1 cellular context compared by ENCODE assay signal in the genomic region with DNA sequence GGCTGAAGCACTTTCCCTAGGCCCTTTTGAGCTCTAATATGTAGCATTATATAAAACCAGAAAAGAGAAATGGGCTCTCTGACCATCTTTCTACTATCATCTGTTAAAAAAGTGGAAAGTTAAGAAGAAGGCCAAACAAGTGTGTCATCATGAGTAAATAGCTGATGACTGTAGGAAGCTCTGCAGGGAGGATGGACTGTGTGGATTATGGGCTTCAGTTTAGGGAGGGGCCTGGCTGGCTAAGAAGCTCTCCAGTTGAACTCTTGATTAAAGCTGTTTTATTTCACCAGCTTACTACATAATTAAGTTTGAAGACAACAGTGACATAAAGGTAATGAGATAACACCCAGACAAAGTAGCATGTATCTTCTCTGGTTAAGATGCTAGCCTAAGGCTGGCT.
TF ChIP-seq lines count a peak whose summit lies in the region.

No MANE protein-coding gene starts in this region.

TF ChIP-seq in SK-N-SH, 30 proteins besides CTCF, POLR2A, EP300 and RAD21 (continued from another document):
- TF ChIP-seq, protein P1, sequence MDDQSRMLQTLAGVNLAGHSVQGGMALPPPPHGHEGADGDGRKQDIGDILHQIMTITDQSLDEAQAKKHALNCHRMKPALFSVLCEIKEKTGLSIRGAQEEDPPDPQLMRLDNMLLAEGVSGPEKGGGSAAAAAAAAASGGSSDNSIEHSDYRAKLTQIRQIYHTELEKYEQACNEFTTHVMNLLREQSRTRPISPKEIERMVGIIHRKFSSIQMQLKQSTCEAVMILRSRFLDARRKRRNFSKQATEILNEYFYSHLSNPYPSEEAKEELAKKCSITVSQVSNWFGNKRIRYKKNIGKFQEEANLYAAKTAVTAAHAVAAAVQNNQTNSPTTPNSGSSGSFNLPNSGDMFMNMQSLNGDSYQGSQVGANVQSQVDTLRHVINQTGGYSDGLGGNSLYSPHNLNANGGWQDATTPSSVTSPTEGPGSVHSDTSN (IDR thresholded peaks at IDR 0.05) = peak; percentile 32
- TF ChIP-seq GATA2 (CRISPR knock-in tag; IDR thresholded peaks at IDR 0.05) (0 out of 2 replicates have a peak, but pooled peaks have one; percentile 28), FOSL2 (IDR thresholded peaks at IDR 0.05; ENCODE audit: borderline replicate concordance, low read depth) (peak; percentile 65; the same call in 1 of the 2 replicates), GABPA (IDR thresholded peaks at IDR 0.05; ENCODE audit: low read depth) (no peak), TCF12 (IDR thresholded peaks at IDR 0.05) (peak; percentile 73), CHD2 (IDR thresholded peaks at IDR 0.05; ENCODE audit: low read length, partially characterized antibody) (no peak), FOXJ3 (CRISPR knock-in tag; IDR thresholded peaks at IDR 0.05) (no peak), JUND (IDR thresholded peaks at IDR 0.05) (peak; percentile 48), RCOR1 (IDR thresholded peaks at IDR 0.05; ENCODE audit: low read length) (peak; percentile 43; the same call in 1 of the 2 replicates), NRF1 (IDR thresholded peaks at IDR 0.05; ENCODE audit: low read depth, low read length) (no peak)
- TF ChIP-seq, protein P2, sequence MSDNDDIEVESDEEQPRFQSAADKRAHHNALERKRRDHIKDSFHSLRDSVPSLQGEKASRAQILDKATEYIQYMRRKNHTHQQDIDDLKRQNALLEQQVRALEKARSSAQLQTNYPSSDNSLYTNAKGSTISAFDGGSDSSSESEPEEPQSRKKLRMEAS (IDR thresholded peaks at IDR 0.05; ENCODE audit: low read depth) = 0 out of 2 replicates have a peak, but pooled peaks have one; percentile 21
- TF ChIP-seq, protein P3, sequence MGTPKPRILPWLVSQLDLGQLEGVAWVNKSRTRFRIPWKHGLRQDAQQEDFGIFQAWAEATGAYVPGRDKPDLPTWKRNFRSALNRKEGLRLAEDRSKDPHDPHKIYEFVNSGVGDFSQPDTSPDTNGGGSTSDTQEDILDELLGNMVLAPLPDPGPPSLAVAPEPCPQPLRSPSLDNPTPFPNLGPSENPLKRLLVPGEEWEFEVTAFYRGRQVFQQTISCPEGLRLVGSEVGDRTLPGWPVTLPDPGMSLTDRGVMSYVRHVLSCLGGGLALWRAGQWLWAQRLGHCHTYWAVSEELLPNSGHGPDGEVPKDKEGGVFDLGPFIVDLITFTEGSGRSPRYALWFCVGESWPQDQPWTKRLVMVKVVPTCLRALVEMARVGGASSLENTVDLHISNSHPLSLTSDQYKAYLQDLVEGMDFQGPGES (IDR thresholded peaks at IDR 0.05; ENCODE audit: low read depth, low read length) = no peak
- TF ChIP-seq, protein P4, sequence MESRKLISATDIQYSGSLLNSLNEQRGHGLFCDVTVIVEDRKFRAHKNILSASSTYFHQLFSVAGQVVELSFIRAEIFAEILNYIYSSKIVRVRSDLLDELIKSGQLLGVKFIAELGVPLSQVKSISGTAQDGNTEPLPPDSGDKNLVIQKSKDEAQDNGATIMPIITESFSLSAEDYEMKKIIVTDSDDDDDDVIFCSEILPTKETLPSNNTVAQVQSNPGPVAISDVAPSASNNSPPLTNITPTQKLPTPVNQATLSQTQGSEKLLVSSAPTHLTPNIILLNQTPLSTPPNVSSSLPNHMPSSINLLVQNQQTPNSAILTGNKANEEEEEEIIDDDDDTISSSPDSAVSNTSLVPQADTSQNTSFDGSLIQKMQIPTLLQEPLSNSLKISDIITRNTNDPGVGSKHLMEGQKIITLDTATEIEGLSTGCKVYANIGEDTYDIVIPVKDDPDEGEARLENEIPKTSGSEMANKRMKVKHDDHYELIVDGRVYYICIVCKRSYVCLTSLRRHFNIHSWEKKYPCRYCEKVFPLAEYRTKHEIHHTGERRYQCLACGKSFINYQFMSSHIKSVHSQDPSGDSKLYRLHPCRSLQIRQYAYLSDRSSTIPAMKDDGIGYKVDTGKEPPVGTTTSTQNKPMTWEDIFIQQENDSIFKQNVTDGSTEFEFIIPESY (IDR thresholded peaks at IDR 0.05; ENCODE audit: borderline replicate concordance, low read depth) = no peak
- TF ChIP-seq, protein P5, sequence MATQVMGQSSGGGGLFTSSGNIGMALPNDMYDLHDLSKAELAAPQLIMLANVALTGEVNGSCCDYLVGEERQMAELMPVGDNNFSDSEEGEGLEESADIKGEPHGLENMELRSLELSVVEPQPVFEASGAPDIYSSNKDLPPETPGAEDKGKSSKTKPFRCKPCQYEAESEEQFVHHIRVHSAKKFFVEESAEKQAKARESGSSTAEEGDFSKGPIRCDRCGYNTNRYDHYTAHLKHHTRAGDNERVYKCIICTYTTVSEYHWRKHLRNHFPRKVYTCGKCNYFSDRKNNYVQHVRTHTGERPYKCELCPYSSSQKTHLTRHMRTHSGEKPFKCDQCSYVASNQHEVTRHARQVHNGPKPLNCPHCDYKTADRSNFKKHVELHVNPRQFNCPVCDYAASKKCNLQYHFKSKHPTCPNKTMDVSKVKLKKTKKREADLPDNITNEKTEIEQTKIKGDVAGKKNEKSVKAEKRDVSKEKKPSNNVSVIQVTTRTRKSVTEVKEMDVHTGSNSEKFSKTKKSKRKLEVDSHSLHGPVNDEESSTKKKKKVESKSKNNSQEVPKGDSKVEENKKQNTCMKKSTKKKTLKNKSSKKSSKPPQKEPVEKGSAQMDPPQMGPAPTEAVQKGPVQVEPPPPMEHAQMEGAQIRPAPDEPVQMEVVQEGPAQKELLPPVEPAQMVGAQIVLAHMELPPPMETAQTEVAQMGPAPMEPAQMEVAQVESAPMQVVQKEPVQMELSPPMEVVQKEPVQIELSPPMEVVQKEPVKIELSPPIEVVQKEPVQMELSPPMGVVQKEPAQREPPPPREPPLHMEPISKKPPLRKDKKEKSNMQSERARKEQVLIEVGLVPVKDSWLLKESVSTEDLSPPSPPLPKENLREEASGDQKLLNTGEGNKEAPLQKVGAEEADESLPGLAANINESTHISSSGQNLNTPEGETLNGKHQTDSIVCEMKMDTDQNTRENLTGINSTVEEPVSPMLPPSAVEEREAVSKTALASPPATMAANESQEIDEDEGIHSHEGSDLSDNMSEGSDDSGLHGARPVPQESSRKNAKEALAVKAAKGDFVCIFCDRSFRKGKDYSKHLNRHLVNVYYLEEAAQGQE (IDR thresholded peaks at IDR 0.05; ENCODE audit: low read depth, low read length) = no peak
